8 cellular contexts compared by ENCODE assay signal in genomic region chr15:44663410-44664272, GRCh38. TPM values are rescaled to one million over a fixed set of nuclear protein-coding genes. Genes with fewer than 3 reads are reported as not detected.
A peak's percentile ranks its signal among the peaks of the same experiment; 100 is the strongest.
DNase-seq lines count a peak whose midpoint lies in the region; ATAC-seq and TF ChIP-seq lines count a peak whose summit lies in the region.

Gene SPG11, minus strand, starts transcription at chr15:44663662. Its CDS starts 15 bp downstream, at chr15:44663647.

- H3K27ac ChIP-seq in thoracic aorta = peak within 1 kb of the TSS; percentile 92 to 98

- ATAC-seq in HG02571 (IDR thresholded peaks at IDR 0.05; ENCODE audit: unreplicated experiment) (peak; percentile 75), SK-N-SH treated with all-trans-retinoic acid at 6 μM for 48 hours (peak; percentile 95), omental fat pad (ENCODE audit: low FRiP score) (peak; percentile 99), thoracic aorta (ENCODE audit: insufficient number of reproducible peaks, low FRiP score, low read depth) (peak; percentile 99)
- ATAC-seq in activated naive CD4-positive, alpha-beta T cell treated with anti-CD3 and anti-CD28 coated beads, Interleukin-2, amount 50 U/mL, for 72 hours = peak; percentile 86 to 88

- H3K27ac Mint-ChIP-seq in activated naive CD4-positive, alpha-beta T cell treated with anti-CD3 and anti-CD28 coated beads, Interleukin-2, amount 50 U/mL, for 72 hours = peak within 1 kb of the TSS; percentile 96 to 97

- peak within 1 kb of the TSS; percentile 97 for H3K4me3 ChIP-seq in thoracic aorta

- TF ChIP-seq CTCF in GM10248 (IDR thresholded peaks at IDR 0.05; ENCODE audit: control extremely low read depth, extremely low read depth, low read depth, missing control alignments) = peak; percentile 88
- TF ChIP-seq CTCF in omental fat pad (IDR thresholded peaks at IDR 0.05) = peak in 2 of 3 donors; percentile 71 to 92
- peak; percentile 94 for TF ChIP-seq CTCF in thoracic aorta (IDR thresholded peaks at IDR 0.05)

- peaks cover 18% of the 10 kb centered on the region in 2 donors for H3K4me1 ChIP-seq in thoracic aorta (ENCODE audit: control insufficient read depth in 1 of 2, low read depth in 2 of 2)

- CTCF ChIA-PET in GM10248 (lab: Yijun Ruan, JAX) = interaction anchor here (0.6 to 6.5 kb wide), 42 partner anchors 9 to 221 kb away, joined by 3 to 120 read pairs (median 5); partner anchors contain the start of genes B2M, PATL2 and TRIM69

- POLR2A ChIA-PET in GM10248 (lab: Yijun Ruan, JAX) = interaction anchor here (0.9 to 5.7 kb wide), 6 partner anchors 19 to 72 kb away, joined by 3 to 69 read pairs (median 8); partner anchors contain the start of genes B2M, PATL2 and TRIM69

- H3K9me3 Mint-ChIP-seq in activated naive CD4-positive, alpha-beta T cell treated with anti-CD3 and anti-CD28 coated beads, Interleukin-2, amount 50 U/mL, for 72 hours = no peaks in the 10 kb centered on the region

- H3K9me3 ChIP-seq in thoracic aorta = no peaks in the 10 kb centered on the region

- H3K36me3 Mint-ChIP-seq in activated naive CD4-positive, alpha-beta T cell treated with anti-CD3 and anti-CD28 coated beads, Interleukin-2, amount 50 U/mL, for 72 hours = peaks cover 10 to 13% of the 10 kb centered on the region in 2 donors

- DNase-seq in GM10248 (ENCODE audit: extremely low spot score) (peak; percentile 92), NCI-H1048 (lab: John Stamatoyannopoulos, UW) (peak; percentile 93), glomerular endothelial cell (ENCODE audit: extremely low read depth, low read depth, low spot score) (peak; percentile 88), omental fat pad (ENCODE audit: low spot score) (peak; percentile 95), thoracic aorta (ENCODE audit: low spot score) (peak; percentile 96)
- DNase-seq in activated naive CD4-positive, alpha-beta T cell treated with anti-CD3 and anti-CD28 coated beads, Interleukin-2, amount 50 U/mL, for 72 hours (ENCODE audit: low spot score in 2 of 2) = peak; percentile 95 to 98

- H3K27me3 ChIP-seq in thoracic aorta (replicated peaks; ENCODE audit: insufficient read depth) = no peaks in the 10 kb centered on the region

- no peaks in the 10 kb centered on the region for H3K36me3 ChIP-seq in thoracic aorta

TF ChIP-seq in SK-N-SH treated with all-trans-retinoic acid at 6 μM for 48 hours, 23 proteins besides CTCF, POLR2A, EP300 and RAD21 (continues in another document):
- TF ChIP-seq TSHZ2 (CRISPR knock-in tag; IDR thresholded peaks at IDR 0.05) (peak; percentile 87), ZNF8 (CRISPR knock-in tag; IDR thresholded peaks at IDR 0.05) (0 out of 2 replicates have a peak, but pooled peaks have one; percentile 16), ARNTL (CRISPR knock-in tag; IDR thresholded peaks at IDR 0.05; ENCODE audit: borderline replicate concordance, low read depth) (no peak), RARB (CRISPR knock-in tag; IDR thresholded peaks at IDR 0.05) (no peak), ZFP3 (CRISPR knock-in tag; IDR thresholded peaks at IDR 0.05) (peak; percentile 76; the same call in 1 of the 2 replicates), CREB5 (CRISPR knock-in tag; IDR thresholded peaks at IDR 0.05; ENCODE audit: low read depth) (no peak), ZNF565 (CRISPR knock-in tag; conservative IDR thresholded peaks at IDR 0.05; ENCODE audit: low read depth) (peak; percentile 77; the same call in 1 of the 2 replicates), PATZ1 (CRISPR knock-in tag; IDR thresholded peaks at IDR 0.05; ENCODE audit: borderline replicate concordance) (no peak), ISL1 (CRISPR knock-in tag; IDR thresholded peaks at IDR 0.05) (no peak), CSDC2 (CRISPR knock-in tag; IDR thresholded peaks at IDR 0.05) (peak; percentile 87; the same call in 1 of the 2 replicates), SNAI2 (CRISPR knock-in tag; IDR thresholded peaks at IDR 0.05) (peak; percentile 97), ZNF70 (CRISPR knock-in tag; IDR thresholded peaks at IDR 0.05) (peak; percentile 49; the same call in 1 of the 2 replicates), CSRNP3 (CRISPR knock-in tag; IDR thresholded peaks at IDR 0.05) (no peak), TOX (CRISPR knock-in tag; IDR thresholded peaks at IDR 0.05; ENCODE audit: borderline replicate concordance) (no peak), ZFP30 (CRISPR knock-in tag; IDR thresholded peaks at IDR 0.05) (no peak), ZC3H10 (CRISPR knock-in tag; IDR thresholded peaks at IDR 0.05) (no peak), BACH2 (CRISPR knock-in tag; IDR thresholded peaks at IDR 0.05; ENCODE audit: borderline replicate concordance) (peak; percentile 82; the same call in 1 of the 2 replicates), GLIS3 (CRISPR knock-in tag; IDR thresholded peaks at IDR 0.05) (0 out of 2 replicates have a peak, but pooled peaks have one; percentile 42), OSR1 (CRISPR knock-in tag; IDR thresholded peaks at IDR 0.05) (no peak), PPARA (CRISPR knock-in tag; IDR thresholded peaks at IDR 0.05; ENCODE audit: borderline replicate concordance) (peak; percentile 74; the same call in 1 of the 2 replicates)

RNA-seq across cellular contexts. Expression of gene SPG11, which starts in this region (rescaled TPM):
- 10 to 100 TPM; 90.9 to 99.3 TPM for total RNA-seq in activated naive CD4-positive, alpha-beta T cell treated with anti-CD3 and anti-CD28 coated beads, Interleukin-2, amount 50 U/mL, for 72 hours
- total RNA-seq in glomerular endothelial cell (36.3 and 43.3 TPM in 2 replicates), omental fat pad (100 to 1,000 TPM in 1 of 4 donors, 10 to 100 TPM in 3; 57.8 to 115 (median 63.3) TPM), thoracic aorta (10 to 100 TPM; 68.1 to 76.0 TPM)

Comparison
In these comparisons a context has a peak if more than half of its experiments do, and no peak if none do; other contexts are left out.
1. Peak in every context shown above with its lines: DNase-seq, ATAC-seq, H3K4me3 ChIP-seq and H3K27ac ChIP-seq.